ENCODE assay signal across 31 cellular contexts in genomic region chr2:166249318-166249717, GRCh38.
"Had no signal": no experiment of that assay in that cellular context is flagged by ENCODE, and none has a peak within 500 bp of the region (broad histone marks: within the 10 kb centered on the region; RNA-seq: fewer than 3 reads in every experiment).

No MANE protein-coding gene starts in this region.

- H3K36me3 ChIP-seq: WERI-Rb-1 had no signal

- ATAC-seq: activated CD4-positive, alpha-beta T cell treated with anti-CD3 and anti-CD28 coated beads for 36 hours; activated CD4-positive, CD25-positive, alpha-beta regulatory T cell treated with anti-CD3 and anti-CD28 coated beads, Interleukin-2, amount 50 U/mL, for 24 hours; activated CD8-positive, alpha-beta memory T cell treated with anti-CD3 and anti-CD28 coated beads, Interleukin-2, amount 10 ng/mL, durations not matched to agents 7 days and 5 days; activated CD8-positive, alpha-beta T cell treated with anti-CD3 and anti-CD28 coated beads for 36 hours; activated CD8-positive, alpha-beta T cell treated with anti-CD3 and anti-CD28 coated beads, Interleukin-2, amount 10 ng/mL, durations not matched to agents 7 days and 5 days; T-cell; T-helper 17 cell; WTC11 had no signal

- DNase-seq: activated B cell treated with CpG ODN at 0.5 μM for 24 hours; activated CD4-positive, alpha-beta memory T cell treated with anti-CD3 and anti-CD28 coated beads for 36 hours; activated CD4-positive, alpha-beta memory T cell treated with anti-CD3 and anti-CD28 coated beads, Interleukin-2, amount 10 ng/mL, durations not matched to agents 7 days and 5 days; activated CD4-positive, alpha-beta T cell treated with anti-CD3 and anti-CD28 coated beads for 1 hour; activated CD4-positive, alpha-beta T cell treated with anti-CD3 and anti-CD28 coated beads for 36 hours; activated CD4-positive, alpha-beta T cell treated with anti-CD3 and anti-CD28 coated beads for 4 hours; activated CD4-positive, alpha-beta T cell treated with anti-CD3 and anti-CD28 coated beads for 48 hours; activated CD4-positive, alpha-beta T cell treated with anti-CD3 and anti-CD28 coated beads, Interleukin-2, amount 10 ng/mL, durations not matched to agents 24 days and 14 days; activated CD4-positive, alpha-beta T cell treated with anti-CD3 and anti-CD28 coated beads, Interleukin-2, amount 10 ng/mL, durations not matched to agents 7 days and 5 days; activated CD4-positive, alpha-beta T cell treated with anti-CD3 and anti-CD28 coated beads, Interleukin-2, amount 50 U/mL, for 1 hour; activated CD4-positive, alpha-beta T cell treated with anti-CD3 and anti-CD28 coated beads, Interleukin-2, amount 50 U/mL, for 4 hours; activated CD4-positive, alpha-beta T cell treated with anti-CD3 and anti-CD28 coated beads, Interleukin-2, amount 50 U/mL, for 48 hours; activated CD4-positive, CD25-positive, alpha-beta regulatory T cell; activated CD4-positive, CD25-positive, alpha-beta regulatory T cell treated with anti-CD3 and anti-CD28 coated beads, Interleukin-2, amount 50 U/mL, for 72 hours; activated CD8-positive, alpha-beta memory T cell treated with anti-CD3 and anti-CD28 coated beads for 24 hours; activated CD8-positive, alpha-beta memory T cell treated with anti-CD3 and anti-CD28 coated beads, Interleukin-2, amount 10 ng/mL, durations not matched to agents 7 days and 5 days; activated CD8-positive, alpha-beta memory T cell treated with anti-CD3 and anti-CD28 coated beads, Interleukin-2, amount 50 U/mL, for 4 hours; activated CD8-positive, alpha-beta memory T cell treated with anti-CD3 and anti-CD28 coated beads, Interleukin-2, amount 50 U/mL, for 48 hours; activated CD8-positive, alpha-beta T cell treated with anti-CD3 and anti-CD28 coated beads for 36 hours; activated CD8-positive, alpha-beta T cell treated with anti-CD3 and anti-CD28 coated beads, Interleukin-2, amount 10 ng/mL, durations not matched to agents 7 days and 5 days; activated T-cell treated with anti-CD3 and anti-CD28 coated beads for 4 hours; T-cell; T-helper 1 cell; T-helper 17 cell; T-helper 2 cell; T-helper 9 cell; T1000; WERI-Rb-1 had no signal

- H3K27ac ChIP-seq: VCaP, WERI-Rb-1 had no signal
